Comparison of ENCODE assay signal across 1 cellular context in the genomic region with DNA sequence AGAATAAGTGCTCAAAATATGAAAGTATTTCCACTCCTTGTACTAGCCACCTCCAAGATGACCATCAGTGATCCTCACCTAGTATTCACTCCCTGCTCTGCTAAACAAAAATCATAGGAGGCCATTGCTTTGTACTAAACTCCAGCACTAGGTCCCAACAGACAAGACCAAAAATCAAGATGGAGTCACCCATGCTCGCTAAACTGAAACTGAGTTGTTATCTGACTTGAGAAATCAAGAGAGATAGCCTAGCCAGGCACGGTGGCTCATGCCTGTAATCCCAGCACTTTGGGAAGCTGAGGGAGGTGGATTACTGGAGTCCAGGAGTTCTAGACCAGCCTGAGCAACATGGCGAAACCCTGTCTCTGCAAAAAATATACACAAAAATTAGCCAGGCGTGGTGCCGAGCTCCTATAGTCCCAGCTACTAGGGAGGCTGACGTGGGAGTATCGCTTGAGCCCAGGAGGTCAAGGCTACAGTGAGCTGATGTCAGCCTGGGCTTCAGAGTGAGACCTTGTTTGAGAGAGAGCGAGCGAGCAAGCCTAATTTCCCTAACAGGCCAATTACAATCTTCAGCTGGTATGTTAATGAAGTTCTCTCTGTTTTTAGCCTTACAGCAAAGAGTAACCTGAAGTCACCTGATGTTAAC.
TF ChIP-seq lines count a peak whose summit lies in the region.

No MANE protein-coding gene starts in this region.

TF ChIP-seq in K562, 482 proteins besides CTCF, POLR2A, EP300 and RAD21 (continued from another document):
- TF ChIP-seq ZNF584 (CRISPR knock-in tag; IDR thresholded peaks at IDR 0.05; ENCODE audit: low read depth) (peak; percentile 83), ZNF197 (CRISPR knock-in tag; IDR thresholded peaks at IDR 0.05; ENCODE audit: low read depth) (peak; percentile 94), ZNF134 (CRISPR knock-in tag; conservative IDR thresholded peaks at IDR 0.05) (peak; percentile 53), ZBTB17 (CRISPR knock-in tag; IDR thresholded peaks at IDR 0.05) (peak; percentile 45; the same call in 1 of the 2 replicates), MAZ (CRISPR knock-in tag; conservative IDR thresholded peaks at IDR 0.05 in 1 of 2, IDR thresholded peaks at IDR 0.05 in 1 of 2) (no peak), ZNF76 (CRISPR knock-in tag; IDR thresholded peaks at IDR 0.05; ENCODE audit: borderline replicate concordance) (0 out of 2 replicates have a peak, but pooled peaks have one; percentile 36), CXXC5 (CRISPR knock-in tag; IDR thresholded peaks at IDR 0.05) (peak; percentile 61), ZNF766 (CRISPR knock-in tag; conservative IDR thresholded peaks at IDR 0.05) (peak; percentile 93), PTRF (tag; IDR thresholded peaks at IDR 0.05) (peak; percentile 82), ZNF644 (tag; IDR thresholded peaks at IDR 0.05; ENCODE audit: low read depth) (peak; percentile 80; the same call in 1 of the 2 replicates), BDP1 (IDR thresholded peaks at IDR 0.05; ENCODE audit: insufficient read depth, insufficient read length) (no peak), TCFL5 (CRISPR knock-in tag; conservative IDR thresholded peaks at IDR 0.05) (0 out of 2 replicates have a peak, but pooled peaks have one; percentile 62), ZNF583 (CRISPR knock-in tag; IDR thresholded peaks at IDR 0.05) (peak; percentile 81; the same call in 1 of the 2 replicates), ZNF239 (CRISPR knock-in tag; IDR thresholded peaks at IDR 0.05) (peak; percentile 67), TAF7 (tag; IDR thresholded peaks at IDR 0.05) (peak; percentile 53; the same call in 1 of the 2 replicates), ZNF175 (CRISPR knock-in tag; IDR thresholded peaks at IDR 0.05; ENCODE audit: low read depth) (peak; percentile 91), CTBP1 (IDR thresholded peaks at IDR 0.05; ENCODE audit: borderline replicate concordance) (no peak), BACH1 (tag; IDR thresholded peaks at IDR 0.05) (peak; percentile 78; the same call in 1 of the 2 replicates), NR2C1 (IDR thresholded peaks at IDR 0.05) (no peak), NR2C1 (tag; IDR thresholded peaks at IDR 0.05) (peak; percentile 85), NR4A1 (CRISPR knock-in tag; IDR thresholded peaks at IDR 0.05) (no peak), NR4A1 (tag; IDR thresholded peaks at IDR 0.05) (peak; percentile 96), HSF4 (CRISPR knock-in tag; IDR thresholded peaks at IDR 0.05; ENCODE audit: borderline replicate concordance) (peak; percentile 47; the same call in 1 of the 2 replicates)
- TF ChIP-seq, protein P1, sequence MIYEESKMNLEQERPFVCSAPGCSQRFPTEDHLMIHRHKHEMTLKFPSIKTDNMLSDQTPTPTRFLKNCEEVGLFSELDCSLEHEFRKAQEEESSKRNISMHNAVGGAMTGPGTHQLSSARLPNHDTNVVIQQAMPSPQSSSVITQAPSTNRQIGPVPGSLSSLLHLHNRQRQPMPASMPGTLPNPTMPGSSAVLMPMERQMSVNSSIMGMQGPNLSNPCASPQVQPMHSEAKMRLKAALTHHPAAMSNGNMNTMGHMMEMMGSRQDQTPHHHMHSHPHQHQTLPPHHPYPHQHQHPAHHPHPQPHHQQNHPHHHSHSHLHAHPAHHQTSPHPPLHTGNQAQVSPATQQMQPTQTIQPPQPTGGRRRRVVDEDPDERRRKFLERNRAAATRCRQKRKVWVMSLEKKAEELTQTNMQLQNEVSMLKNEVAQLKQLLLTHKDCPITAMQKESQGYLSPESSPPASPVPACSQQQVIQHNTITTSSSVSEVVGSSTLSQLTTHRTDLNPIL (CRISPR knock-in tag; IDR thresholded peaks at IDR 0.05): no peak
- TF ChIP-seq, protein P2, sequence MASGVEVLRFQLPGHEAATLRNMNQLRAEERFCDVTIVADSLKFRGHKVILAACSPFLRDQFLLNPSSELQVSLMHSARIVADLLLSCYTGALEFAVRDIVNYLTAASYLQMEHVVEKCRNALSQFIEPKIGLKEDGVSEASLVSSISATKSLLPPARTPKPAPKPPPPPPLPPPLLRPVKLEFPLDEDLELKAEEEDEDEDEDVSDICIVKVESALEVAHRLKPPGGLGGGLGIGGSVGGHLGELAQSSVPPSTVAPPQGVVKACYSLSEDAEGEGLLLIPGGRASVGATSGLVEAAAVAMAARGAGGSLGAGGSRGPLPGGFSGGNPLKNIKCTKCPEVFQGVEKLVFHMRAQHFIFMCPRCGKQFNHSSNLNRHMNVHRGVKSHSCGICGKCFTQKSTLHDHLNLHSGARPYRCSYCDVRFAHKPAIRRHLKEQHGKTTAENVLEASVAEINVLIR (CRISPR knock-in tag; IDR thresholded peaks at IDR 0.05): 0 out of 2 replicates have a peak, but pooled peaks have one; percentile 34
- TF ChIP-seq, protein P3, sequence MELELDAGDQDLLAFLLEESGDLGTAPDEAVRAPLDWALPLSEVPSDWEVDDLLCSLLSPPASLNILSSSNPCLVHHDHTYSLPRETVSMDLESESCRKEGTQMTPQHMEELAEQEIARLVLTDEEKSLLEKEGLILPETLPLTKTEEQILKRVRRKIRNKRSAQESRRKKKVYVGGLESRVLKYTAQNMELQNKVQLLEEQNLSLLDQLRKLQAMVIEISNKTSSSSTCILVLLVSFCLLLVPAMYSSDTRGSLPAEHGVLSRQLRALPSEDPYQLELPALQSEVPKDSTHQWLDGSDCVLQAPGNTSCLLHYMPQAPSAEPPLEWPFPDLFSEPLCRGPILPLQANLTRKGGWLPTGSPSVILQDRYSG (tag; conservative IDR thresholded peaks at IDR 0.05; ENCODE audit: low read depth): peak; percentile 93
- TF ChIP-seq, protein P4, sequence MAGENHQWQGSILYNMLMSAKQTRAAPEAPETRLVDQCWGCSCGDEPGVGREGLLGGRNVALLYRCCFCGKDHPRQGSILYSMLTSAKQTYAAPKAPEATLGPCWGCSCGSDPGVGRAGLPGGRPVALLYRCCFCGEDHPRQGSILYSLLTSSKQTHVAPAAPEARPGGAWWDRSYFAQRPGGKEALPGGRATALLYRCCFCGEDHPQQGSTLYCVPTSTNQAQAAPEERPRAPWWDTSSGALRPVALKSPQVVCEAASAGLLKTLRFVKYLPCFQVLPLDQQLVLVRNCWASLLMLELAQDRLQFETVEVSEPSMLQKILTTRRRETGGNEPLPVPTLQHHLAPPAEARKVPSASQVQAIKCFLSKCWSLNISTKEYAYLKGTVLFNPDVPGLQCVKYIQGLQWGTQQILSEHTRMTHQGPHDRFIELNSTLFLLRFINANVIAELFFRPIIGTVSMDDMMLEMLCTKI (IDR thresholded peaks at IDR 0.05; ENCODE audit: partially characterized antibody): no peak
- TF ChIP-seq, protein P5, sequence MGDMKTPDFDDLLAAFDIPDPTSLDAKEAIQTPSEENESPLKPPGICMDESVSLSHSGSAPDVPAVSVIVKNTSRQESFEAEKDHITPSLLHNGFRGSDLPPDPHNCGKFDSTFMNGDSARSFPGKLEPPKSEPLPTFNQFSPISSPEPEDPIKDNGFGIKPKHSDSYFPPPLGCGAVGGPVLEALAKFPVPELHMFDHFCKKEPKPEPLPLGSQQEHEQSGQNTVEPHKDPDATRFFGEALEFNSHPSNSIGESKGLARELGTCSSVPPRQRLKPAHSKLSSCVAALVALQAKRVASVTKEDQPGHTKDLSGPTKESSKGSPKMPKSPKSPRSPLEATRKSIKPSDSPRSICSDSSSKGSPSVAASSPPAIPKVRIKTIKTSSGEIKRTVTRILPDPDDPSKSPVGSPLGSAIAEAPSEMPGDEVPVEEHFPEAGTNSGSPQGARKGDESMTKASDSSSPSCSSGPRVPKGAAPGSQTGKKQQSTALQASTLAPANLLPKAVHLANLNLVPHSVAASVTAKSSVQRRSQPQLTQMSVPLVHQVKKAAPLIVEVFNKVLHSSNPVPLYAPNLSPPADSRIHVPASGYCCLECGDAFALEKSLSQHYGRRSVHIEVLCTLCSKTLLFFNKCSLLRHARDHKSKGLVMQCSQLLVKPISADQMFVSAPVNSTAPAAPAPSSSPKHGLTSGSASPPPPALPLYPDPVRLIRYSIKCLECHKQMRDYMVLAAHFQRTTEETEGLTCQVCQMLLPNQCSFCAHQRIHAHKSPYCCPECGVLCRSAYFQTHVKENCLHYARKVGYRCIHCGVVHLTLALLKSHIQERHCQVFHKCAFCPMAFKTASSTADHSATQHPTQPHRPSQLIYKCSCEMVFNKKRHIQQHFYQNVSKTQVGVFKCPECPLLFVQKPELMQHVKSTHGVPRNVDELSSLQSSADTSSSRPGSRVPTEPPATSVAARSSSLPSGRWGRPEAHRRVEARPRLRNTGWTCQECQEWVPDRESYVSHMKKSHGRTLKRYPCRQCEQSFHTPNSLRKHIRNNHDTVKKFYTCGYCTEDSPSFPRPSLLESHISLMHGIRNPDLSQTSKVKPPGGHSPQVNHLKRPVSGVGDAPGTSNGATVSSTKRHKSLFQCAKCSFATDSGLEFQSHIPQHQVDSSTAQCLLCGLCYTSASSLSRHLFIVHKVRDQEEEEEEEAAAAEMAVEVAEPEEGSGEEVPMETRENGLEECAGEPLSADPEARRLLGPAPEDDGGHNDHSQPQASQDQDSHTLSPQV (IDR thresholded peaks at IDR 0.05): peak; percentile 98
- TF ChIP-seq, protein P6, sequence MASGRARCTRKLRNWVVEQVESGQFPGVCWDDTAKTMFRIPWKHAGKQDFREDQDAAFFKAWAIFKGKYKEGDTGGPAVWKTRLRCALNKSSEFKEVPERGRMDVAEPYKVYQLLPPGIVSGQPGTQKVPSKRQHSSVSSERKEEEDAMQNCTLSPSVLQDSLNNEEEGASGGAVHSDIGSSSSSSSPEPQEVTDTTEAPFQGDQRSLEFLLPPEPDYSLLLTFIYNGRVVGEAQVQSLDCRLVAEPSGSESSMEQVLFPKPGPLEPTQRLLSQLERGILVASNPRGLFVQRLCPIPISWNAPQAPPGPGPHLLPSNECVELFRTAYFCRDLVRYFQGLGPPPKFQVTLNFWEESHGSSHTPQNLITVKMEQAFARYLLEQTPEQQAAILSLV (tag; IDR thresholded peaks at IDR 0.05): peak; percentile 89
